24 cellular contexts compared by ENCODE assay signal in the genomic region with DNA sequence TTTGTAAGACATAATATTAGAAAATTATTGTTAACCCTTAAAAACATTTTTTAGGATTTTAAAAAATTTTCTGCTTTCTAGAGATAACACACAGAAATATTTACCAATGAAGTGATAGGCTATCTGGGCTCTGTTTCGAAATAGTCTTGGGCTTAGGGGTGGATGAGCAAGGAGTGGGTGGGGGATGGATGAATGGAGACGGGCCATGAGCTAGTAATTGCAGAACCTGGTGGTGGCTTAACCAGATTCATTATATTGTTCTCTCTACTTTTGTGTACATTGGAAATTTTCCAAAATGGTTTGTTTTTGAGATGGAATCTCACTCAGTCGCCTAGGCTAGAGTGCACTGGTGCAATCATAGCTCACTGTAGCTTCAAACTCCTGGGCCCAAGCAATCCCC.
DNase-seq lines count a peak whose midpoint lies in the region; ATAC-seq, FAIRE-seq and TF ChIP-seq lines count a peak whose summit lies in the region.
"Had no signal": no experiment of that assay in that cellular context is flagged by ENCODE, and none has a peak within 500 bp of the region (broad histone marks: within the 10 kb centered on the region; RNA-seq: fewer than 3 reads in every experiment).

No MANE protein-coding gene starts in this region.

- DNase-seq in NCI-H1436 (lab: John Stamatoyannopoulos, UW) (peak; percentile 19), NCI-H1436 treated with DMSO at 0.1 percent for 48 hours (lab: John Stamatoyannopoulos, UW) (no peak), NCI-H2029 treated with DMSO at 0.1 percent for 48 hours (lab: John Stamatoyannopoulos, UW) (peak; percentile 84), mammary epithelial cell (peak; percentile 24), right cardiac atrium (peak in 1 of 3 donors; percentile 14), RCC 7860 (ENCODE audit: low spot score) (no peak), NCI-H2107 (lab: John Stamatoyannopoulos, UW) (no peak)
- DNase-seq: activated B cell treated with CpG ODN at 0.5 μM for 24 hours; activated CD4-positive, alpha-beta memory T cell treated with anti-CD3 and anti-CD28 coated beads for 36 hours; activated gamma-delta T cell; activated naive CD8-positive, alpha-beta T cell treated with anti-CD3 and anti-CD28 coated beads, Interleukin-2, amount 50 U/mL, for 24 hours; body of pancreas; CD8-positive, alpha-beta memory T cell; colonic mucosa; foreskin fibroblast; Karpas-422; NCI-H446; nephron progenitor cell; stimulated activated CD8-positive, alpha-beta memory T cell treated with anti-CD3 and anti-CD28 coated beads, Interleukin-4, amount 100 ng/mL, for 48 hours; upper lobe of right lung had no signal

- no peaks in the 10 kb centered on the region for H4K20me1 ChIP-seq in mammary epithelial cell (ENCODE audit: insufficient read depth, low read length)

- peaks cover 15% of the 10 kb centered on the region for H3K79me2 ChIP-seq in mammary epithelial cell (ENCODE audit: insufficient read depth, low read length)

- H3K27me3 ChIP-seq in mammary epithelial cell (ENCODE audit: insufficient read depth, low read length) (no peaks in the 10 kb centered on the region), right cardiac atrium (ENCODE audit: control insufficient read depth, insufficient read depth) (no peaks in the 10 kb centered on the region)
- H3K27me3 ChIP-seq: body of pancreas, colonic mucosa, upper lobe of right lung had no signal

- intact Hi-C loops in mammary epithelial cell (cut with micrococcal nuclease) (no loop called here), right cardiac atrium (cut with DNase I) (no loop called here)

- in situ Hi-C loops in mammary epithelial cell (cut with MboI; ENCODE audit: low sequenced_read_pairs in 2 of 2), result no loop called here

- no peaks in the 10 kb centered on the region for H3K4me1 ChIP-seq in mammary epithelial cell (ENCODE audit: insufficient read depth, low read length)
- H3K4me1 ChIP-seq in right cardiac atrium (ENCODE audit: control insufficient read depth, insufficient read depth, low read length), result peaks cover 3% of the 10 kb centered on the region
- H3K4me1 ChIP-seq: body of pancreas, colonic mucosa, parathyroid adenoma, upper lobe of right lung had no signal

- 29% methylated on average over 3 of the region's 3 CpGs for WGBS in mammary epithelial cell (ENCODE audit: low coverage, missing lambda C conversion rate)
- WGBS in right cardiac atrium, result 47% methylated on average over 3 of the region's 3 CpGs

- ATAC-seq in right cardiac atrium (peak; percentile 53 to 56), HG02642 (IDR thresholded peaks at IDR 0.05; ENCODE audit: poor library complexity, unreplicated experiment) (no peak)
- ATAC-seq: activated naive CD8-positive, alpha-beta T cell treated with anti-CD3 and anti-CD28 coated beads, Interleukin-2, amount 50 U/mL, for 24 hours; body of pancreas; GM12878; sciatic nerve; upper lobe of right lung had no signal

- dilution Hi-C loops in mammary epithelial cell (cut with HindIII; ENCODE audit: low sequenced_read_pairs), result no loop called here

- no peak overlapping the region for H3K9ac ChIP-seq in mammary epithelial cell (ENCODE audit: insufficient read depth, low read length)
- H3K9ac ChIP-seq: parathyroid adenoma had no signal

- H3K9me3 ChIP-seq in mammary epithelial cell (replicated peaks; ENCODE audit: insufficient read depth, low read length), result no peaks in the 10 kb centered on the region
- no peaks in the 10 kb centered on the region for H3K9me3 ChIP-seq in right cardiac atrium (ENCODE audit: control insufficient read depth, low read length)
- H3K9me3 ChIP-seq: body of pancreas, colonic mucosa, upper lobe of right lung had no signal

- no peak overlapping the region for H3K4me3 ChIP-seq in mammary epithelial cell (replicated peaks in 1 of 3; ENCODE audit: insufficient read depth in 1 of 3, low read depth in 2 of 3, low read length in 3 of 3)
- H3K4me3 ChIP-seq in right cardiac atrium (ENCODE audit: low read length), result no peak overlapping the region
- H3K4me3 ChIP-seq: body of pancreas, colonic mucosa, GM12878, upper lobe of right lung had no signal

- no peak overlapping the region for H3K4me2 ChIP-seq in mammary epithelial cell (ENCODE audit: insufficient read depth, low read depth, low read length)

- H2AFZ ChIP-seq in mammary epithelial cell (ENCODE audit: low read depth, low read length), result no peak overlapping the region
- H2AFZ ChIP-seq: parathyroid adenoma had no signal

- no peak overlapping the region for H3K27ac ChIP-seq in mammary epithelial cell (ENCODE audit: insufficient read depth, low read depth, low read length)
- no peak overlapping the region for H3K27ac ChIP-seq in right cardiac atrium (ENCODE audit: low read length)
- H3K27ac ChIP-seq: body of pancreas, colonic mucosa, parathyroid adenoma, upper lobe of right lung had no signal

- no peak for TF ChIP-seq CTCF in mammary epithelial cell (conservative IDR thresholded peaks at IDR 0.05 in 1 of 2, IDR thresholded peaks at IDR 0.05 in 1 of 2; ENCODE audit: extremely low read depth in 1 of 2, insufficient read depth in 1 of 2, low read depth in 1 of 2, low read length in 2 of 2)

- no peak for FAIRE-seq in RCC 7860 (lab: Jason Lieb, UNC)
- FAIRE-seq: GM12878 had no signal

- no peaks in the 10 kb centered on the region for H3K36me3 ChIP-seq in mammary epithelial cell (ENCODE audit: insufficient read depth, low read length)
- H3K36me3 ChIP-seq: colonic mucosa, upper lobe of right lung had no signal

- CTCF ChIA-PET in mammary epithelial cell (lab: Charles Lee; ENCODE audit: low non-redundant PET), result no interaction called here

- no TSS peak for BruUV-seq in mammary epithelial cell (replicated peaks; lab: Mats Ljungman, UMichigan)

Comparison
In these comparisons a context has a peak if more than half of its experiments do, and no peak if none do; other contexts are left out.
1. DNase-seq: peak in NCI-H1436 (single experiment), NCI-H2029 treated with DMSO at 0.1 percent for 48 hours (single experiment) and mammary epithelial cell (single experiment); none in NCI-H1436 treated with DMSO at 0.1 percent for 48 hours (single experiment), RCC 7860 (single experiment) and NCI-H2107 (single experiment).